In the genomic region with DNA sequence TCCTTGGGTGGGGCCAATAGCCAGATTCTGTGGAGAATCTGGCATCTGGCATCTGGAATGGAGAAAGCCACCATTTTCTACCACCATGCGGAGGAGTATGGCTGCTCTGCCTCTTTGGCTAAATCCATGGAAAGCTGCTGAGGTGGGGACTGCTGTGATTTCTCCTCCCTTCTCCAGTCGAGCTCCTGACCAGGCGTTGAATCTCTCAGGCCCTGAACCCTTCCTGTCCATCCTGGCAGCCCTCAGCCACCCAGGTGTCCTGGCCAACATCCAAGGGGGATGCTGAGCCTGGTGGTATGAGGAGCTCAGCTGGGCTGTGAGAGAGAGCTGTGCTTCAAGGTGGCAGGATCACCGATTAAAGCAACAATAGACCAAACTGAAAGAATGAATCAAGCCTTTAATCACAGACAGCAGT, we compare ENCODE assay signal across 12 cellular contexts. TPM values are rescaled to one million over a fixed set of nuclear protein-coding genes. Genes with fewer than 3 reads are reported as not detected.
"Had no signal": no experiment of that assay in that cellular context is flagged by ENCODE, and none has a peak within 500 bp of the region (broad histone marks: within the 10 kb centered on the region; RNA-seq: fewer than 3 reads in every experiment).

No MANE protein-coding gene starts in this region.

- H3K27ac Mint-ChIP-seq: activated naive CD4-positive, alpha-beta T cell treated with anti-CD3 and anti-CD28 coated beads, Interleukin-2, amount 50 U/mL, for 24 hours; activated T-cell treated with anti-CD3 and anti-CD28 coated beads, Interleukin-2, amount 50 U/mL, for 24 hours; T-helper 1 cell treated with Interleukin-12 subunit alpha and Interleukin-12 subunit beta and Interleukin-4 antibody, amounts not matched to agents 30 μg/mL and 1 μg/mL, for 36 hours had no signal

- H3K27me3 ChIP-seq: adrenal gland had no signal

- H3K36me3 ChIP-seq: adrenal gland, lower lobe of right lung, pancreas, sigmoid colon had no signal

- H3K36me3 Mint-ChIP-seq: activated naive CD4-positive, alpha-beta T cell treated with anti-CD3 and anti-CD28 coated beads, Interleukin-2, amount 50 U/mL, for 24 hours had no signal

- H3K4me3 ChIP-seq: adrenal gland, lower lobe of right lung, pancreas, sigmoid colon had no signal

- H3K4me1 ChIP-seq: adrenal gland, lower lobe of right lung, pancreas, sigmoid colon had no signal

- DNase-seq: activated CD4-positive, alpha-beta T cell treated with anti-CD3 and anti-CD28 coated beads, Interleukin-2, amount 50 U/mL, for 48 hours; activated T-cell treated with anti-CD3 and anti-CD28 coated beads, Interleukin-2, amount 50 U/mL, for 24 hours; adrenal gland; left cardiac atrium; lower lobe of right lung; midbrain; pancreas; sigmoid colon; stimulated activated CD4-positive, alpha-beta T cell treated with anti-CD3 and anti-CD28 coated beads, Interleukin-1b, Interleukin-23, amount 100 ng/mL, for 48 hours had no signal

- ATAC-seq: left cardiac atrium, lower lobe of right lung, pancreas had no signal

- H3K9me3 ChIP-seq: adrenal gland, lower lobe of right lung, pancreas, sigmoid colon had no signal

- H3K27ac ChIP-seq: adrenal gland, lower lobe of right lung, pancreas, sigmoid colon had no signal

- H3K4me3 Mint-ChIP-seq: activated naive CD4-positive, alpha-beta T cell treated with anti-CD3 and anti-CD28 coated beads, Interleukin-2, amount 50 U/mL, for 24 hours; activated T-cell treated with anti-CD3 and anti-CD28 coated beads, Interleukin-2, amount 50 U/mL, for 24 hours; T-helper 1 cell treated with Interleukin-12 subunit alpha and Interleukin-12 subunit beta and Interleukin-4 antibody, amounts not matched to agents 30 μg/mL and 1 μg/mL, for 36 hours had no signal

- FAIRE-seq: pancreas, TTC549 had no signal

RNA-seq across cellular contexts. Expression of a gene that starts 17.4 kb away (rescaled TPM):
- polyA plus RNA-seq: adrenal gland had no signal

RNA-seq across cellular contexts. Expression of a gene that starts 47.3 kb away (rescaled TPM):
- polyA plus RNA-seq: pancreas had no signal
